In the genomic region with DNA sequence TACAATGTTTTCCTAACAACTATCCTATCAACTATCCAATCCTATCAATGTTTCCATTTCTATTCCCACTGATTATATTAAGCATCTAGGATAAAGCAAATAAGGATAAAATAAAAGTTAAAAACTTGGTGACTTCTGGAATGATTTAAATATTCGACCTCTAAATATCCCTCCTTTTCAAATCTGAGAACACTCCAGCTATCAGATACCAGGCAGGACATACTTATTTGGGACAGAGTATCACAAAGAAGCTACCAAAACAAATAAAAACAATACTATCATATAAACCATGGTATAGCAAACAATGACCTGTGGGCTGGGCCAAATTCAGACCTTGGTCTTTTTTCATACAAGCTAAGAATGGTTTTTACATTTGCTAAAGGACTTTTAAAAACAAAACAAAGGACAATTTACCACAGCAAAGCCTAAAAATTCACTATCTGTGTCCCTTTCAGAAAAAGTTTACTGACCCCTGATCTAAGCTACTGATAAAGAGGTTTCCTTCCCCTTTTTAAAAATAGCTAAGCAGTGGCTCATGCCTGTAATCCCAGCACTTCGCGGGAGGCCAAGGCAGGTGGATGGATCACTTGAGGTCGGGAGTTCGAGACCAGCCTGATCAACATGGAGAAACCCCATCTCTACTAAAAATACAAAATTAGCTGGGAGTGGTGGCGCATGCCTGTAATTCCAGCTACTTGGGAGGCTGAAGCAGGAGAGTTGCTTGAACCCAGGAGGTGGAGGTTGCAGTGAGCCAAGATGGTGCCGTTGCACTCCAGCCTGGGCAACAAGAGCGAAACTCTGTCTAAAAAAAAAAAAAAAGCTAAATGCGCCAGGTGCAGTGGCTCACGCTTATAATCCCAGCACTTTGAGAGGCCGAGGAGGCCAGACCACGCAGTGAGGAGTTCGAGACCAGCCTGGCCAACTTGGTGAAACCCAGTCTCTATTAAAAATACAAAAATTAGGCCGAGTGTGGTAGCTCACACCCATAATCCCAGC, we compare ENCODE assay signal across 11 cellular contexts. TPM values are rescaled to one million over a fixed set of nuclear protein-coding genes. Genes with fewer than 3 reads are reported as not detected.
DNase-seq lines count a peak whose midpoint lies in the region; ATAC-seq and TF ChIP-seq lines count a peak whose summit lies in the region.
"Had no signal": no experiment of that assay in that cellular context is flagged by ENCODE, and none has a peak within 500 bp of the region (broad histone marks: within the 10 kb centered on the region; RNA-seq: fewer than 3 reads in every experiment).

No MANE protein-coding gene starts in this region.

- peak overlapping the region; percentile 12 for H3K4me2 ChIP-seq in OCI-LY7 (ENCODE audit: low read length)

- H4K20me1 ChIP-seq in OCI-LY7 (ENCODE audit: insufficient read depth, low read length): peaks cover 25% of the 10 kb centered on the region

- no peaks in the 10 kb centered on the region for H3K9me3 Mint-ChIP-seq in chondrocyte (ENCODE audit: low read depth)
- H3K9me3 Mint-ChIP-seq in stimulated activated naive B cell treated with anti-CD40 and anti-IgM and Interleukin-4, amounts not matched to agents 10 μg/mL and 1 μg/mL and 100 μg/mL, for 72 hours: peaks cover 0 to 2% of the 10 kb centered on the region in 2 donors
- H3K9me3 Mint-ChIP-seq: brain had no signal

- peaks cover 85% of the 10 kb centered on the region for H3K4me1 ChIP-seq in left ventricle myocardium inferior
- peaks cover 8% of the 10 kb centered on the region for H3K4me1 ChIP-seq in right cardiac atrium (ENCODE audit: control insufficient read depth, insufficient read depth, low read length)
- peaks cover 39% of the 10 kb centered on the region for H3K4me1 ChIP-seq in OCI-LY7 (ENCODE audit: insufficient read depth, low read length, poor library complexity, severe bottlenecking)

- no peaks in the 10 kb centered on the region for H3K27me3 Mint-ChIP-seq in chondrocyte (ENCODE audit: low read depth)
- no peaks in the 10 kb centered on the region for H3K27me3 Mint-ChIP-seq in stimulated activated naive B cell treated with anti-CD40 and anti-IgM and Interleukin-4, amounts not matched to agents 10 μg/mL and 1 μg/mL and 100 μg/mL, for 72 hours

- no peaks in the 10 kb centered on the region for H3K27me3 ChIP-seq in left ventricle myocardium inferior (ENCODE audit: low read depth)
- no peaks in the 10 kb centered on the region for H3K27me3 ChIP-seq in right cardiac atrium (ENCODE audit: control insufficient read depth, insufficient read depth)

- peak overlapping the region; percentile 99 for H3K27ac ChIP-seq in left ventricle myocardium inferior (replicated peaks)
- no peak overlapping the region for H3K27ac ChIP-seq in right cardiac atrium (ENCODE audit: low read length)
- H3K27ac ChIP-seq in OCI-LY7 (ENCODE audit: low read depth, low read length, poor library complexity, severe bottlenecking): peak overlapping the region; percentile 28

- no peak overlapping the region for H3K4me3 Mint-ChIP-seq in chondrocyte (ENCODE audit: unreplicated experiment)
- peak overlapping the region; percentile 28 to 29 for H3K4me3 Mint-ChIP-seq in stimulated activated naive B cell treated with anti-CD40 and anti-IgM and Interleukin-4, amounts not matched to agents 10 μg/mL and 1 μg/mL and 100 μg/mL, for 72 hours

- DNase-seq in left ventricle myocardium inferior (no peak), right cardiac atrium (no peak), OCI-LY7 (ENCODE audit: low spot score) (no peak), chondrocyte (ENCODE audit: low spot score) (no peak), DMS114 treated with DMSO at 0.1 percent for 48 hours (lab: John Stamatoyannopoulos, UW; ENCODE audit: unreplicated experiment) (no peak)
- DNase-seq in stimulated activated naive B cell treated with anti-CD40 and anti-IgM and Interleukin-4, amounts not matched to agents 10 μg/mL and 1 μg/mL and 100 μg/mL, for 72 hours: no peak
- DNase-seq: C1 segment of cervical spinal cord had no signal

- H2AFZ ChIP-seq in OCI-LY7 (ENCODE audit: low read length): no peak overlapping the region

- no peaks in the 10 kb centered on the region for H3K9me2 ChIP-seq in OCI-LY7 (ENCODE audit: insufficient read depth, low read length)

- BruUV-seq in OCI-LY7 (replicated peaks; lab: Mats Ljungman, UMichigan): TSS peak; percentile 11

- H3K79me2 ChIP-seq in OCI-LY7 (ENCODE audit: insufficient read depth, low read depth, low read length): peaks cover 100% of the 10 kb centered on the region

- peak overlapping the region; percentile 12 for H3K27ac Mint-ChIP-seq in chondrocyte (ENCODE audit: unreplicated experiment)
- peak overlapping the region; percentile 84 for H3K27ac Mint-ChIP-seq in stimulated activated naive B cell treated with anti-CD40 and anti-IgM and Interleukin-4, amounts not matched to agents 10 μg/mL and 1 μg/mL and 100 μg/mL, for 72 hours

- CTCF ChIA-PET in OCI-LY7 (lab: Charles Lee; ENCODE audit: unreplicated experiment): interaction anchor here (0.6 kb wide), 1 partner anchor 37 kb away, joined by 5 read pairs; no protein-coding TSS in a partner anchor

- no peaks in the 10 kb centered on the region for H3K36me3 Mint-ChIP-seq in chondrocyte (ENCODE audit: low read depth)
- H3K36me3 Mint-ChIP-seq in stimulated activated naive B cell treated with anti-CD40 and anti-IgM and Interleukin-4, amounts not matched to agents 10 μg/mL and 1 μg/mL and 100 μg/mL, for 72 hours: peaks cover 16 to 25% of the 10 kb centered on the region in 2 donors

- peaks cover 44% of the 10 kb centered on the region for H3K4me1 Mint-ChIP-seq in chondrocyte (ENCODE audit: low read depth)
- peaks cover 24 to 56% of the 10 kb centered on the region in 2 donors for H3K4me1 Mint-ChIP-seq in stimulated activated naive B cell treated with anti-CD40 and anti-IgM and Interleukin-4, amounts not matched to agents 10 μg/mL and 1 μg/mL and 100 μg/mL, for 72 hours

- H3K36me3 ChIP-seq in left ventricle myocardium inferior (no peaks in the 10 kb centered on the region), OCI-LY7 (ENCODE audit: insufficient read depth, low read length) (peaks cover 76% of the 10 kb centered on the region)

- POLR2A ChIA-PET in OCI-LY7 (lab: Charles Lee): interaction anchor here (0.5 to 4.1 kb wide), 6 partner anchors 9 to 589 kb away, joined by 3 to 30 read pairs (median 5); partner anchors contain the start of gene FAM8A1

- intact Hi-C loops in left ventricle myocardium inferior (cut with micrococcal nuclease): no loop called here
- intact Hi-C loops in right cardiac atrium (cut with DNase I): no loop called here
- intact Hi-C loops in OCI-LY7 (cut with micrococcal nuclease; ENCODE audit: unreplicated experiment): no loop called here

- ATAC-seq in right cardiac atrium (no peak), GM19463 (IDR thresholded peaks at IDR 0.05; ENCODE audit: unreplicated experiment) (no peak), GM19035 (IDR thresholded peaks at IDR 0.05; ENCODE audit: unreplicated experiment) (no peak)
- ATAC-seq in stimulated activated naive B cell treated with anti-CD40 and anti-IgM and Interleukin-4, amounts not matched to agents 10 μg/mL and 1 μg/mL and 100 μg/mL, for 72 hours (replicated peaks): no peak
- ATAC-seq: esophagus mucosa had no signal

- H3K9me3 ChIP-seq in left ventricle myocardium inferior (replicated peaks): no peaks in the 10 kb centered on the region
- no peaks in the 10 kb centered on the region for H3K9me3 ChIP-seq in right cardiac atrium (ENCODE audit: control insufficient read depth, low read length)
- H3K9me3 ChIP-seq in OCI-LY7 (ENCODE audit: low read length): peaks cover 9% of the 10 kb centered on the region; the same call in 1 of the 2 replicates

- H3K4me3 ChIP-seq in left ventricle myocardium inferior: no peak overlapping the region
- no peak overlapping the region for H3K4me3 ChIP-seq in right cardiac atrium (ENCODE audit: low read length)
- no peak overlapping the region for H3K4me3 ChIP-seq in OCI-LY7 (ENCODE audit: low read depth, low read length, poor library complexity, severe bottlenecking)

- TF ChIP-seq CTCF in left ventricle myocardium inferior (IDR thresholded peaks at IDR 0.05; ENCODE audit: borderline replicate concordance) (no peak), OCI-LY7 (conservative IDR thresholded peaks at IDR 0.05; ENCODE audit: low read length) (no peak), chondrocyte (IDR thresholded peaks at IDR 0.05) (no peak)

- 81% methylated on average over 14 of the region's 14 CpGs for WGBS in right cardiac atrium

RNA-seq across cellular contexts. Expression of gene NUP153, which starts 6.0 kb away (rescaled TPM):
- total RNA-seq in left ventricle myocardium inferior (24.1 TPM), right cardiac atrium (10 to 100 TPM; 24.0 to 27.2 (median 25.2) TPM), OCI-LY7 (2022) (88.0 and 89.8 TPM in 2 replicates), chondrocyte (23.9 to 30.5 TPM (median 24.3 TPM) in 3 replicates)
- polyA plus RNA-seq in right cardiac atrium: 7.5 TPM
- total RNA-seq in OCI-LY7 (2014; rRNA removed; shearing (Covaris generic)): 66.3 and 72.5 TPM in 2 replicates
